In genomic region chr16:22898874-22899348, GRCh38 we compare ENCODE assay signal across 9 cellular contexts.
DNase-seq lines count a peak whose midpoint lies in the region; ATAC-seq, FAIRE-seq and TF ChIP-seq lines count a peak whose summit lies in the region.
"Had no signal": no experiment of that assay in that cellular context is flagged by ENCODE, and none has a peak within 500 bp of the region (broad histone marks: within the 10 kb centered on the region; RNA-seq: fewer than 3 reads in every experiment).

No MANE protein-coding gene starts in this region.

- H3K4me1 ChIP-seq in keratinocyte (ENCODE audit: control insufficient read depth, extremely low read depth, insufficient read depth, low read length), result no peaks in the 10 kb centered on the region

- no peak overlapping the region for H3K9ac ChIP-seq in keratinocyte (ENCODE audit: control insufficient read depth, extremely low read depth, insufficient read depth, low read length)

- H4K20me1 ChIP-seq in keratinocyte (ENCODE audit: control insufficient read depth, extremely low read depth, insufficient read depth, low read length), result peaks cover 3% of the 10 kb centered on the region

- dilution Hi-C loops in keratinocyte (cut with MboI; ENCODE audit: extremely low pct_ligation_motif_present, low sequenced_read_pairs), result no loop called here

- H3K9me1 ChIP-seq in keratinocyte (ENCODE audit: control insufficient read depth, extremely low read depth, insufficient read depth, low read length), result peaks cover 2% of the 10 kb centered on the region

- FAIRE-seq in bronchial epithelial cell (lab: Jason Lieb, UNC) (peak; percentile 83), keratinocyte (lab: Jason Lieb, UNC) (peak; percentile 84)
- FAIRE-seq: colon had no signal

- no peak overlapping the region for H3K4me3 ChIP-seq in bronchial epithelial cell (ENCODE audit: low read depth, low read length)
- no peak overlapping the region for H3K4me3 ChIP-seq in keratinocyte (ENCODE audit: control insufficient read depth in 2 of 3, extremely low read depth in 1 of 3, insufficient read depth in 2 of 3, low read depth in 1 of 3, low read length in 3 of 3)

- TF ChIP-seq CTCF in bronchial epithelial cell (IDR thresholded peaks at IDR 0.05; ENCODE audit: insufficient read depth, low read length, severe bottlenecking) (peak; percentile 90), keratinocyte (optimal IDR thresholded peaks at IDR 0.05 in 1 of 3, IDR thresholded peaks at IDR 0.05 in 1 of 3, conservative IDR thresholded peaks at IDR 0.05 in 1 of 3; ENCODE audit: extremely low read depth in 1 of 3, insufficient read depth in 2 of 3, low read length in 3 of 3) (peak; percentile 78 to 89 (median 87))

- H3K27ac ChIP-seq in keratinocyte (ENCODE audit: control insufficient read depth, insufficient read depth, low read length), result no peak overlapping the region

- ATAC-seq in HG03175 (IDR thresholded peaks at IDR 0.05; ENCODE audit: unreplicated experiment), result no peak
- ATAC-seq in GM18867 (IDR thresholded peaks at IDR 0.05; ENCODE audit: unreplicated experiment), result no peak

- H3K36me3 ChIP-seq in bronchial epithelial cell (ENCODE audit: control insufficient read depth, insufficient read depth, low read length) (no peaks in the 10 kb centered on the region), keratinocyte (ENCODE audit: control insufficient read depth in 2 of 2, extremely low read depth in 1 of 2, insufficient read depth in 2 of 2, low read length in 2 of 2) (peaks cover 0 to 1% of the 10 kb centered on the region in 2 experiments)

- H3K4me2 ChIP-seq in keratinocyte (ENCODE audit: control insufficient read depth, extremely low read depth, insufficient read depth, low read depth, low read length), result no peak overlapping the region

- H3K79me2 ChIP-seq in keratinocyte (ENCODE audit: control insufficient read depth, insufficient read depth, low read length), result no peaks in the 10 kb centered on the region

- no peaks in the 10 kb centered on the region for H3K9me3 ChIP-seq in keratinocyte (ENCODE audit: control insufficient read depth, low read depth, low read length)

- H3K27me3 ChIP-seq in bronchial epithelial cell (ENCODE audit: control insufficient read depth, insufficient read depth, low read length), result no peaks in the 10 kb centered on the region
- no peaks in the 10 kb centered on the region for H3K27me3 ChIP-seq in keratinocyte (ENCODE audit: control insufficient read depth, extremely low read depth, insufficient read depth, low read length)

- DNase-seq in GM04504 (ENCODE audit: low read depth) (peak; percentile 26), NAMALWA (ENCODE audit: low spot score) (peak; percentile 69), T-helper 2 cell (peak in 3 of 5 experiments; percentile 12 to 40 (median 14)), bronchial epithelial cell (ENCODE audit: low read depth) (peak; percentile 80), keratinocyte (ENCODE audit: low read depth, low spot score) (peak; percentile 38)
- peak; percentile 9 to 30 for DNase-seq in stimulated activated CD4-positive, alpha-beta T cell treated with anti-CD3 and anti-CD28 coated beads, Interleukin-1b, Interleukin-23, amount 100 ng/mL, for 4 hours (ENCODE audit: low read depth in 2 of 2)

- H2AFZ ChIP-seq in keratinocyte (ENCODE audit: control insufficient read depth, low read length), result no peak overlapping the region

Comparison
In these comparisons a context has a peak if more than half of its experiments do, and no peak if none do; other contexts are left out.
1. DNase-seq: peak in every context shown above with its lines; median percentile 80 in bronchial epithelial cell; 69 in NAMALWA; 38 in keratinocyte; 26 in GM04504; 20 in stimulated activated CD4-positive, alpha-beta T cell treated with anti-CD3 and anti-CD28 coated beads, Interleukin-1b, Interleukin-23, amount 100 ng/mL, for 4 hours; 14 in T-helper 2 cell.